23 cellular contexts compared by ENCODE assay signal in genomic region chr15:26929588-26929987, GRCh38. TPM values are rescaled to one million over a fixed set of nuclear protein-coding genes. Genes with fewer than 3 reads are reported as not detected.
"Had no signal": no experiment of that assay in that cellular context is flagged by ENCODE, and none has a peak within 500 bp of the region (broad histone marks: within the 10 kb centered on the region; RNA-seq: fewer than 3 reads in every experiment).

No MANE protein-coding gene starts in this region.

- H3K27ac ChIP-seq: SJSA1, SK-N-MC had no signal

- H3K4me1 ChIP-seq: SJSA1 had no signal

- ATAC-seq: HepG2 had no signal

- H3K27me3 ChIP-seq: MG63, SJSA1 had no signal

- DNase-seq: IMR-90, Karpas-422, KG1, MG63, NCI-H1092, NCI-H1105 treated with DMSO at 0.1 percent for 48 hours, NCI-H1417 treated with DMSO at 0.1 percent for 48 hours, NCI-H146, NCI-H1694 treated with DMSO at 0.1 percent for 48 hours, NCI-H1930, NCI-H2081, NCI-H2107, NCI-H226, NCI-H446, NCI-H510A, NCI-H526 treated with DMSO at 0.1 percent for 48 hours, NCI-H774, Right ventricle myocardium superior, RPMI8226, SIG-M5 had no signal

- H3K36me3 ChIP-seq: MG63, SJSA1 had no signal

- H3K4me3 ChIP-seq: MG63, SJSA1, SK-N-MC had no signal

- H3K9me3 ChIP-seq: MG63, SJSA1 had no signal

RNA-seq across cellular contexts. Expression of gene GABRG3, which starts 41.4 kb away (rescaled TPM):
- total RNA-seq: HepG2, IMR-90, Right ventricle myocardium superior, SJSA1 had no signal
